19 cellular contexts compared by ENCODE assay signal in genomic region chr4:158754385-158755180, GRCh38.
"Had no signal": no experiment of that assay in that cellular context is flagged by ENCODE, and none has a peak within 500 bp of the region (broad histone marks: within the 10 kb centered on the region; RNA-seq: fewer than 3 reads in every experiment).

No MANE protein-coding gene starts in this region.

- H3K36me3 Mint-ChIP-seq: activated naive CD4-positive, alpha-beta T cell treated with anti-CD3 and anti-CD28 coated beads, Interleukin-2, amount 10 ng/mL, durations not matched to agents 7 days and 5 days; immature natural killer cell; mesothelial cell of epicardium had no signal

- H3K4me3 ChIP-seq: lower lobe of right lung, neural progenitor cell, transverse colon had no signal

- H3K9me3 ChIP-seq: transverse colon had no signal

- H2AFZ ChIP-seq: neural progenitor cell had no signal

- DNase-seq: activated CD4-positive, alpha-beta T cell treated with anti-CD3 and anti-CD28 coated beads, Interleukin-2, amount 50 U/mL, for 1 hour; activated naive CD4-positive, alpha-beta T cell treated with anti-CD3 and anti-CD28 coated beads, Interleukin-2, amount 10 ng/mL, durations not matched to agents 7 days and 5 days; activated T-cell treated with anti-CD3 and anti-CD28 coated beads for 4 hours; amniotic stem cell; brain microvascular endothelial cell; endodermal cell; erythroblast; foreskin fibroblast; glutamatergic neuron; immature natural killer cell; left cardiac atrium; lower lobe of right lung; stimulated activated naive B cell treated with anti-CD40 and anti-IgM and Interleukin-4, amounts not matched to agents 10 μg/mL and 1 μg/mL and 100 μg/mL, for 72 hours; substantia nigra; T-helper 2 cell; transverse colon had no signal

- H3K4me1 ChIP-seq: lower lobe of right lung, neural progenitor cell had no signal

- H3K36me3 ChIP-seq: brain microvascular endothelial cell, lower lobe of right lung, neural progenitor cell, transverse colon had no signal

- H3K9me3 Mint-ChIP-seq: activated naive CD4-positive, alpha-beta T cell treated with anti-CD3 and anti-CD28 coated beads, Interleukin-2, amount 10 ng/mL, durations not matched to agents 7 days and 5 days; activated T-helper 2 cell treated with anti-CD3 and anti-CD28 coated beads, Interferon-gamma antibody, Interleukin-2, Interleukin-4, amounts not matched to agents 10 μg/mL and 5 μg/mL and 100 μg/mL, durations not matched to agents 14 hours and 24 hours and 36 hours had no signal

- H3K4me3 Mint-ChIP-seq: activated naive CD4-positive, alpha-beta T cell treated with anti-CD3 and anti-CD28 coated beads, Interleukin-2, amount 10 ng/mL, durations not matched to agents 7 days and 5 days; endodermal cell; immature natural killer cell; mesothelial cell of epicardium; neural progenitor cell; stimulated activated naive B cell treated with anti-CD40 and anti-IgM and Interleukin-4, amounts not matched to agents 10 μg/mL and 1 μg/mL and 100 μg/mL, for 72 hours had no signal

- H3K4me1 Mint-ChIP-seq: activated naive CD4-positive, alpha-beta T cell treated with anti-CD3 and anti-CD28 coated beads, Interleukin-2, amount 10 ng/mL, durations not matched to agents 7 days and 5 days; endodermal cell; immature natural killer cell; mesothelial cell of epicardium; neural progenitor cell; stimulated activated naive B cell treated with anti-CD40 and anti-IgM and Interleukin-4, amounts not matched to agents 10 μg/mL and 1 μg/mL and 100 μg/mL, for 72 hours had no signal

- H3K27ac Mint-ChIP-seq: activated naive CD4-positive, alpha-beta T cell treated with anti-CD3 and anti-CD28 coated beads, Interleukin-2, amount 10 ng/mL, durations not matched to agents 7 days and 5 days; activated T-helper 2 cell treated with anti-CD3 and anti-CD28 coated beads, Interferon-gamma antibody, Interleukin-2, Interleukin-4, amounts not matched to agents 10 μg/mL and 5 μg/mL and 100 μg/mL, durations not matched to agents 14 hours and 24 hours and 36 hours; endodermal cell; immature natural killer cell; mesothelial cell of epicardium; neural progenitor cell; stimulated activated naive B cell treated with anti-CD40 and anti-IgM and Interleukin-4, amounts not matched to agents 10 μg/mL and 1 μg/mL and 100 μg/mL, for 72 hours had no signal

- H3K4me2 ChIP-seq: neural progenitor cell had no signal

- ATAC-seq: left cardiac atrium; lower lobe of right lung; stimulated activated naive B cell treated with anti-CD40 and anti-IgM and Interleukin-4, amounts not matched to agents 10 μg/mL and 1 μg/mL and 100 μg/mL, for 72 hours had no signal

- H3K27ac ChIP-seq: brain microvascular endothelial cell, lower lobe of right lung, neural progenitor cell, transverse colon had no signal

- H3K27me3 ChIP-seq: brain microvascular endothelial cell, neural progenitor cell, transverse colon had no signal
